ENCODE assay signal across 13 cellular contexts in genomic region chr4:156976147-156976546, GRCh38. TPM values are rescaled to one million over a fixed set of nuclear protein-coding genes. Genes with fewer than 3 reads are reported as not detected.
A peak's percentile ranks its signal among the peaks of the same experiment; 100 is the strongest.
DNase-seq lines count a peak whose midpoint lies in the region; ATAC-seq, FAIRE-seq and TF ChIP-seq lines count a peak whose summit lies in the region.
"Had no signal": no experiment of that assay in that cellular context is flagged by ENCODE, and none has a peak within 500 bp of the region (broad histone marks: within the 10 kb centered on the region; RNA-seq: fewer than 3 reads in every experiment).

No MANE protein-coding gene starts in this region.

- TF ChIP-seq CTCF in bronchial epithelial cell (IDR thresholded peaks at IDR 0.05; ENCODE audit: insufficient read depth, low read length, severe bottlenecking), result no peak

- FAIRE-seq in bronchial epithelial cell (lab: Jason Lieb, UNC), result no peak

- H3K27me3 ChIP-seq in bronchial epithelial cell (ENCODE audit: control insufficient read depth, insufficient read depth, low read length), result no peaks in the 10 kb centered on the region
- H3K27me3 ChIP-seq: ascending aorta, testis had no signal

- peak; percentile 80 for DNase-seq in ACHN
- DNase-seq in bronchial epithelial cell (ENCODE audit: low read depth), result peak; percentile 70
- peak; percentile 95 for DNase-seq in iris pigment epithelial cell (ENCODE audit: low read depth)
- no peak for DNase-seq in NK-92 (lab: John Stamatoyannopoulos, UW; ENCODE audit: unreplicated experiment)
- DNase-seq in NCI-H128 (lab: John Stamatoyannopoulos, UW; ENCODE audit: unreplicated experiment), result no peak
- DNase-seq in amniotic stem cell (lab: John Stamatoyannopoulos, UW), result no peak
- DNase-seq: activated T-cell treated with anti-CD3 and anti-CD28 coated beads, Interleukin-2, amount 50 U/mL, for 72 hours; NCI-H1105; T-helper 17 cell; testis had no signal

- TF ChIP-seq RAD21 in Ishikawa (IDR thresholded peaks at IDR 0.05; ENCODE audit: low read depth), result no peak

- TF ChIP-seq EP300 in Ishikawa (IDR thresholded peaks at IDR 0.05; ENCODE audit: borderline replicate concordance), result no peak

- no peaks in the 10 kb centered on the region for H3K36me3 ChIP-seq in bronchial epithelial cell (ENCODE audit: control insufficient read depth, insufficient read depth, low read length)
- H3K36me3 ChIP-seq: ascending aorta had no signal

- in situ Hi-C loops in ACHN (cut with HindIII; ENCODE audit: low pct_ligation_motif_present, low pct_unique_long_range_greater_than_20kb, low sequenced_read_pairs), result no loop called here

- no peak for ATAC-seq in GM21529 (IDR thresholded peaks at IDR 0.05; ENCODE audit: unreplicated experiment)
- ATAC-seq: activated T-cell treated with anti-CD3 and anti-CD28 coated beads, Interleukin-2, amount 50 U/mL, for 72 hours; T-helper 17 cell had no signal

- no peak overlapping the region for H3K4me3 ChIP-seq in bronchial epithelial cell (ENCODE audit: low read depth, low read length)
- H3K4me3 ChIP-seq: ascending aorta, testis had no signal

TF ChIP-seq in Ishikawa, 13 proteins besides CTCF, POLR2A, EP300 and RAD21:
- peak; percentile 72 for TF ChIP-seq TEAD4 (IDR thresholded peaks at IDR 0.05)
- TF ChIP-seq NFIC (IDR thresholded peaks at IDR 0.05), result 0 out of 2 replicates have a peak, but pooled peaks have one; percentile 16
- TF ChIP-seq MAX (IDR thresholded peaks at IDR 0.05), result no peak

RNA-seq across cellular contexts. Expression of gene PDGFC, which starts 4.5 kb away (rescaled TPM):
- 38.7 and 52.2 TPM in 2 replicates for total RNA-seq in bronchial epithelial cell
- total RNA-seq: activated T-cell treated with anti-CD3 and anti-CD28 coated beads, Interleukin-2, amount 50 U/mL, for 72 hours had no signal

Comparison
In these comparisons a context has a peak if more than half of its experiments do, and no peak if none do; other contexts are left out.
1. DNase-seq: peak in ACHN (single experiment), bronchial epithelial cell (single experiment) and iris pigment epithelial cell (single experiment); none in NK-92 (single experiment), NCI-H128 (single experiment) and amniotic stem cell (single experiment).